In genomic region chr11:8038811-8039529, GRCh38 we compare ENCODE assay signal across 12 cellular contexts. TPM values are rescaled to one million over a fixed set of nuclear protein-coding genes. Genes with fewer than 3 reads are reported as not detected.
"Had no signal": no experiment of that assay in that cellular context is flagged by ENCODE, and none has a peak within 500 bp of the region (broad histone marks: within the 10 kb centered on the region; RNA-seq: fewer than 3 reads in every experiment).

No MANE protein-coding gene starts in this region.

- H3K4me2 ChIP-seq: hepatocyte had no signal

- H3K27ac ChIP-seq: gastroesophageal sphincter, hepatocyte, transverse colon had no signal

- DNase-seq: activated CD4-positive, alpha-beta T cell treated with anti-CD3 and anti-CD28 coated beads for 1 hour; activated CD4-positive, alpha-beta T cell treated with anti-CD3 and anti-CD28 coated beads, Interleukin-2, amount 50 U/mL, for 48 hours; activated naive CD4-positive, alpha-beta T cell; activated naive CD8-positive, alpha-beta T cell treated with anti-CD3 and anti-CD28 coated beads, Interleukin-2, amount 50 U/mL, for 24 hours; dermis blood vessel endothelial cell; kidney glomerular epithelial cell; naive thymus-derived CD8-positive, alpha-beta T cell; stimulated activated CD4-positive, alpha-beta T cell treated with anti-CD3 and anti-CD28 coated beads, Interleukin-15, amount 100 ng/mL, for 24 hours; SW 1271; transverse colon had no signal

- H3K4me3 ChIP-seq: gastroesophageal sphincter, hepatocyte, transverse colon had no signal

- H3K4me1 ChIP-seq: gastroesophageal sphincter, transverse colon had no signal

- H3K36me3 ChIP-seq: gastroesophageal sphincter, transverse colon had no signal

- H3K4me1 Mint-ChIP-seq: activated naive CD8-positive, alpha-beta T cell treated with anti-CD3 and anti-CD28 coated beads, Interleukin-2, amount 50 U/mL, for 24 hours; naive thymus-derived CD8-positive, alpha-beta T cell had no signal

- H3K27me3 ChIP-seq: gastroesophageal sphincter, hepatocyte, transverse colon had no signal

- H3K36me3 Mint-ChIP-seq: naive thymus-derived CD8-positive, alpha-beta T cell had no signal

- ATAC-seq: activated naive CD8-positive, alpha-beta T cell treated with anti-CD3 and anti-CD28 coated beads, Interleukin-2, amount 50 U/mL, for 24 hours; gastroesophageal sphincter; naive thymus-derived CD8-positive, alpha-beta T cell had no signal

- H3K4me3 Mint-ChIP-seq: activated naive CD8-positive, alpha-beta T cell treated with anti-CD3 and anti-CD28 coated beads, Interleukin-2, amount 50 U/mL, for 24 hours; naive thymus-derived CD8-positive, alpha-beta T cell had no signal

- H3K27ac Mint-ChIP-seq: activated naive CD8-positive, alpha-beta T cell treated with anti-CD3 and anti-CD28 coated beads, Interleukin-2, amount 50 U/mL, for 24 hours; naive thymus-derived CD8-positive, alpha-beta T cell had no signal

- H3K9me3 ChIP-seq: gastroesophageal sphincter, transverse colon had no signal

- H2AFZ ChIP-seq: hepatocyte had no signal

- H3K79me2 ChIP-seq: hepatocyte had no signal

RNA-seq across cellular contexts. Expression of gene TUB, which starts 42.0 kb away (rescaled TPM):
- total RNA-seq: naive thymus-derived CD8-positive, alpha-beta T cell had no signal
